Comparison of ENCODE assay signal across 10 cellular contexts in the genomic region with DNA sequence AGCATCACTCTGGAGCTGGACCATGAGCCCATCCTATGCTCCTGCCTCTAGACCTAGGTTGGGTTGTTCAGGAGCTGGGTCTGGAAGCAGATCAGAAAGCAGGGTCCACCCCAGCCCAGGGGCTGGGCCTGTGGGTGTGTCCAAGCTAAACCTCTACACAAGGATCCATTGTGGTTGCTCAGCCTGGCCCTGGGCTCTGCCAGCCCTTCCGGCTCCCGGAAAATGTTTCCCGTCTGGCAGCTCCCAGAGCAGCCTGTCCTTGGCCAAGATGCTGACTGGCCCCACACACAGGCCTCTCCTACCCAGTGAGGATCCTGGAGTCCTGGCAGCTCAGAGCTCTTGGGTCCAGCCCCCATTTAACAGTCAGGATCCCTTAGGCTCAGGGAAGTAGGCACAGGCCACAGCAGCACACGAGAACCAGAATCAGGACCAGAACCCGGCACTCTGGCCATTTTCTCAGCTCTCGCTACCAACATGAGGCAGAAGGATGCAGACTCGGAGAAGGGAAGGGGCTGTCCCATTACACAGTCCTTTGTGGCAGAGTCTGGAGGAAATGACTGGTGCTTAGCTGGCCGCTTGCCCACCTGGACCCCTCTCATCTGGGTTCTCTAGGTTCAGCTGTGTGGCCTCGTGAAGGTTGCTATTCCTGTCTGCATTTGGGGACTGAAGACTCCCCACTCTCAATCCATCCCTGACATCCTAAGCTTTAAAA. TPM values are rescaled to one million over a fixed set of nuclear protein-coding genes. Genes with fewer than 3 reads are reported as not detected.
A peak's percentile ranks its signal among the peaks of the same experiment; 100 is the strongest.
DNase-seq lines count a peak whose midpoint lies in the region; ATAC-seq and TF ChIP-seq lines count a peak whose summit lies in the region.
"Had no signal": no experiment of that assay in that cellular context is flagged by ENCODE, and none has a peak within 500 bp of the region (broad histone marks: within the 10 kb centered on the region; RNA-seq: fewer than 3 reads in every experiment).

No MANE protein-coding gene starts in this region.

- peak overlapping the region; percentile 31 for H2AFZ ChIP-seq in MM.1S (ENCODE audit: low read length)

- H3F3A ChIP-seq in MM.1S (ENCODE audit: insufficient read depth, low read length), result no peaks in the 10 kb centered on the region

- no peak overlapping the region for H3K27ac ChIP-seq in MM.1S (ENCODE audit: low read length)

- no peak overlapping the region for H3K4me3 ChIP-seq in MM.1S (ENCODE audit: low read length)

- no peak for TF ChIP-seq CTCF in MM.1S (IDR thresholded peaks at IDR 0.05; ENCODE audit: low read length)
- TF ChIP-seq CTCF in omental fat pad (IDR thresholded peaks at IDR 0.05), result no peak
- TF ChIP-seq CTCF in osteocyte (IDR thresholded peaks at IDR 0.05), result no peak

- ATAC-seq in omental fat pad (ENCODE audit: low FRiP score), result peak; percentile 65
- no peak for ATAC-seq in GM18517 (IDR thresholded peaks at IDR 0.05; ENCODE audit: unreplicated experiment)

- DNase-seq in AG20443 (ENCODE audit: low spot score), result peak; percentile 67
- no peak for DNase-seq in MM.1S
- DNase-seq in fibroblast of gingiva (ENCODE audit: low read depth), result peak; percentile 25
- no peak for DNase-seq in omental fat pad (ENCODE audit: low spot score)
- DNase-seq in activated gamma-delta T cell (lab: John Stamatoyannopoulos, UW), result no peak
- DNase-seq in NCI-H128 (lab: John Stamatoyannopoulos, UW; ENCODE audit: unreplicated experiment), result no peak
- DNase-seq in osteocyte (ENCODE audit: extremely low spot score, unreplicated experiment), result no peak

- no peak overlapping the region for H3K4me3 Mint-ChIP-seq in osteocyte (ENCODE audit: unreplicated experiment)
- H3K4me3 Mint-ChIP-seq: activated naive CD4-positive, alpha-beta T cell treated with anti-CD3 and anti-CD28 coated beads for 36 hours; CD8-positive, alpha-beta T cell had no signal

- peaks cover 26% of the 10 kb centered on the region for H3K4me1 ChIP-seq in MM.1S (ENCODE audit: low read length)

- H3K36me3 ChIP-seq in MM.1S (replicated peaks; ENCODE audit: insufficient read depth, low read length), result no peaks in the 10 kb centered on the region

- H4K20me1 ChIP-seq in MM.1S (ENCODE audit: insufficient read depth, low read length), result no peaks in the 10 kb centered on the region

- H3K4me1 Mint-ChIP-seq in osteocyte (ENCODE audit: unreplicated experiment), result peaks cover 9% of the 10 kb centered on the region

- no peak overlapping the region for H3K9ac ChIP-seq in MM.1S (ENCODE audit: low read length)

- H3K27ac Mint-ChIP-seq in osteocyte (ENCODE audit: unreplicated experiment), result no peak overlapping the region
- H3K27ac Mint-ChIP-seq: activated naive CD4-positive, alpha-beta T cell treated with anti-CD3 and anti-CD28 coated beads for 36 hours; CD8-positive, alpha-beta T cell had no signal

- no peaks in the 10 kb centered on the region for H3K36me3 Mint-ChIP-seq in osteocyte (ENCODE audit: unreplicated experiment)
- H3K36me3 Mint-ChIP-seq: CD8-positive, alpha-beta T cell had no signal

- no peaks in the 10 kb centered on the region for H3K27me3 ChIP-seq in MM.1S (replicated peaks; ENCODE audit: insufficient read depth, low read length)

- no peak overlapping the region for H3K4me2 ChIP-seq in MM.1S (ENCODE audit: low read depth, low read length)

- no peaks in the 10 kb centered on the region for H3K9me2 ChIP-seq in MM.1S (replicated peaks; ENCODE audit: insufficient read depth, low read length)

- H3K9me3 ChIP-seq in MM.1S (replicated peaks; ENCODE audit: insufficient read depth, low read length), result no peaks in the 10 kb centered on the region

- no peaks in the 10 kb centered on the region for H3K79me2 ChIP-seq in MM.1S (ENCODE audit: low read length)

- peaks cover 4% of the 10 kb centered on the region for H3K9me3 Mint-ChIP-seq in osteocyte (ENCODE audit: unreplicated experiment)
- H3K9me3 Mint-ChIP-seq: activated naive CD4-positive, alpha-beta T cell treated with anti-CD3 and anti-CD28 coated beads for 36 hours; CD8-positive, alpha-beta T cell had no signal

- peaks cover 9% of the 10 kb centered on the region for H3K27me3 Mint-ChIP-seq in osteocyte (ENCODE audit: unreplicated experiment)

RNA-seq across cellular contexts. Expression of a gene that starts 35.4 kb away (rescaled TPM):
- total RNA-seq in omental fat pad (10 to 100 TPM; 15.4 to 37.8 (median 31.9) TPM), osteocyte (39.0 and 39.4 TPM in 2 replicates)

RNA-seq across cellular contexts. Expression of a gene that starts 40.5 kb away (rescaled TPM):
- total RNA-seq in omental fat pad (1 to 10 TPM in 1 of 4 donors, under 1 TPM in 3; 0.47 to 1.1 (median 0.64) TPM), osteocyte (not detected in 2 replicates)
- total RNA-seq: activated naive CD4-positive, alpha-beta T cell treated with anti-CD3 and anti-CD28 coated beads for 36 hours; CD8-positive, alpha-beta T cell had no signal

Comparison
In these comparisons a context has a peak if more than half of its experiments do, and no peak if none do; other contexts are left out.
1. DNase-seq: peak in AG20443 (single experiment) and fibroblast of gingiva (single experiment); none in MM.1S (single experiment), omental fat pad (single experiment), activated gamma-delta T cell (single experiment), NCI-H128 (single experiment) and osteocyte (single experiment).